Comparison of ENCODE assay signal across 8 cellular contexts in the genomic region with DNA sequence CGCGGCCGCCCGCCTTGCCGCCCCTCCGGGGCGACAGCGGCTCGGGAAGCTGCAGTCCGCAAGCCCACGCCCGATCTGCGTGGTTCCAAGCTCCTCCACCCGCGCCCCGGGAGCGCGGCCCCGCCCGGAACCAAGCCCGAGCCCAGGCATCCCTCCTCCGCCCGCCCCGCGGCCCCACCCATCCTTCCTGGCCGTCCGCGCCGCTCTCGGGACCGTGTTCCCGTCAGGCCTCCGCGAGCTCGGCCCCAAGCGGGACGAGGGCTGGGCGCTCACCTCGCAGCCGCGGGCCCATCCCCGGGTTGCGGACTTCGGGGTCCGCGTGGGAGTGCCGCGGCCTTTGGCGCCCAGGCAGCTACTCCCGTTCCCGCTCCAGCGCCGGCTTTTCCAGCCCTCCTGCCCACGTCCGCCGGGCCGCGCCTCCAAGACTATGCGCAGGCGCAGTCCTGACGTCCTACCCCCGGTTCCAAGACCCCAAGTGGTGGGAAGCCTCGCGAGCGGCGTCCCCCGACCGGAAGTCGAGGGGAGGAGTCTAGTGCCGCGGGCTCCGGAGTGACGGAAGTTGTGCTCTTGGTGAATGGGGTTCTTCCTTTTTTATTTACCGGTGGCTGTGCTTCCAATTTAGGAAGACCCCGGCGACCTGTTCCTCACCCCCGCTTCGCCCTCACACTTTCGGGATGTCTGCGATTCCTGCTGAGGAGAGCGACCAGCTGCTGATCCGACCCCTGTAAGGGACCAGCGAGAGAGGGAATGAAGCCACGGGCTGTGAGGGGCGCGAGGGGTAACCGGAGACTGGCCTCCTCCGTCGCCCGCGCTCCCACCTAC. TPM values are rescaled to one million over a fixed set of nuclear protein-coding genes. Genes with fewer than 3 reads are reported as not detected.
DNase-seq lines count a peak whose midpoint lies in the region; ATAC-seq and TF ChIP-seq lines count a peak whose summit lies in the region.

Gene CPSF3, plus strand, starts transcription at position 555 of the 822 bp plus-strand sequence. Its CDS starts 120 bp downstream, at position 675.
Gene ITGB1BP1, minus strand, starts transcription at position 429 of the 822 bp plus-strand sequence. CDS start 4,831 bp downstream, outside the sequence.

- DNase-seq in EH (ENCODE audit: low read depth) = peak; percentile 97
- DNase-seq in H4 (ENCODE audit: low spot score) = peak; percentile 92
- peak; percentile 98 for DNase-seq in LoVo (ENCODE audit: low spot score)
- peak; percentile 94 for DNase-seq in RWPE2 (ENCODE audit: low spot score)
- DNase-seq in activated T-helper 2 cell treated with anti-CD3 and anti-CD28 coated beads, Interferon-gamma antibody, Interleukin-2, Interleukin-4, amounts not matched to agents 10 μg/mL and 5 μg/mL and 100 μg/mL, durations not matched to agents 14 hours and 24 hours and 36 hours (ENCODE audit: low spot score) = peak; percentile 97
- DNase-seq in fibroblast of mammary gland (ENCODE audit: low read depth) = peak; percentile 96
- peak; percentile 92 for DNase-seq in natural killer cell
- DNase-seq in stimulated activated naive CD4-positive, alpha-beta T cell treated with Interleukin-2 at 50 U/mL for 16 hours (lab: John Stamatoyannopoulos, UW) = peak; percentile 96

- peak within 1 kb of the TSS; percentile 91 for H3K4me3 Mint-ChIP-seq in activated T-helper 2 cell treated with anti-CD3 and anti-CD28 coated beads, Interferon-gamma antibody, Interleukin-2, Interleukin-4, amounts not matched to agents 10 μg/mL and 5 μg/mL and 100 μg/mL, durations not matched to agents 14 hours and 24 hours and 36 hours (ENCODE audit: low read depth)
- no peak within 1 kb of the TSS for H3K4me3 Mint-ChIP-seq in natural killer cell

- peak within 1 kb of the TSS; percentile 60 for H3K27ac ChIP-seq in RWPE2 (ENCODE audit: poor library complexity, severe bottlenecking)

- H3K27ac Mint-ChIP-seq in activated T-helper 2 cell treated with anti-CD3 and anti-CD28 coated beads, Interferon-gamma antibody, Interleukin-2, Interleukin-4, amounts not matched to agents 10 μg/mL and 5 μg/mL and 100 μg/mL, durations not matched to agents 14 hours and 24 hours and 36 hours = peak within 1 kb of the TSS; percentile 93
- H3K27ac Mint-ChIP-seq in natural killer cell = no peak within 1 kb of the TSS

- H3K9me3 Mint-ChIP-seq in activated T-helper 2 cell treated with anti-CD3 and anti-CD28 coated beads, Interferon-gamma antibody, Interleukin-2, Interleukin-4, amounts not matched to agents 10 μg/mL and 5 μg/mL and 100 μg/mL, durations not matched to agents 14 hours and 24 hours and 36 hours = no peaks in the 10 kb centered on the region
- H3K9me3 Mint-ChIP-seq in natural killer cell = no peaks in the 10 kb centered on the region

- no peak for TF ChIP-seq CTCF in RWPE2 (IDR thresholded peaks at IDR 0.05; ENCODE audit: poor library complexity, severe bottlenecking)
- TF ChIP-seq CTCF in fibroblast of mammary gland (conservative IDR thresholded peaks at IDR 0.05; ENCODE audit: control insufficient read depth, insufficient read depth, low read depth, low read length) = no peak
- no peak for TF ChIP-seq CTCF in natural killer cell (IDR thresholded peaks at IDR 0.05)

- H3K4me3 ChIP-seq in RWPE2 (ENCODE audit: severe bottlenecking) = peak within 1 kb of the TSS; percentile 68
- peak within 1 kb of the TSS; percentile 99 for H3K4me3 ChIP-seq in fibroblast of mammary gland (ENCODE audit: control insufficient read depth, low read depth, low read length)

- peak; percentile 85 for ATAC-seq in RWPE2 (ENCODE audit: low read depth)
- ATAC-seq in natural killer cell = peak; percentile 86 to 94 (median 91)

- H3K27me3 ChIP-seq in RWPE2 (ENCODE audit: insufficient read depth, poor library complexity, severe bottlenecking) = no peaks in the 10 kb centered on the region

- peaks cover 32% of the 10 kb centered on the region for H3K36me3 Mint-ChIP-seq in activated T-helper 2 cell treated with anti-CD3 and anti-CD28 coated beads, Interferon-gamma antibody, Interleukin-2, Interleukin-4, amounts not matched to agents 10 μg/mL and 5 μg/mL and 100 μg/mL, durations not matched to agents 14 hours and 24 hours and 36 hours (ENCODE audit: low read depth)
- H3K36me3 Mint-ChIP-seq in natural killer cell = no peaks in the 10 kb centered on the region

- H3K27me3 Mint-ChIP-seq in activated T-helper 2 cell treated with anti-CD3 and anti-CD28 coated beads, Interferon-gamma antibody, Interleukin-2, Interleukin-4, amounts not matched to agents 10 μg/mL and 5 μg/mL and 100 μg/mL, durations not matched to agents 14 hours and 24 hours and 36 hours (ENCODE audit: low read depth) = no peaks in the 10 kb centered on the region
- H3K27me3 Mint-ChIP-seq in natural killer cell (ENCODE audit: low read depth in 2 of 2) = no peaks in the 10 kb centered on the region

- H3K9me3 ChIP-seq in RWPE2 (ENCODE audit: severe bottlenecking) = no peaks in the 10 kb centered on the region

- peaks cover 11% of the 10 kb centered on the region for H3K4me1 ChIP-seq in RWPE2 (ENCODE audit: insufficient read depth, poor library complexity, severe bottlenecking)

- intact Hi-C loops in activated T-helper 2 cell treated with anti-CD3 and anti-CD28 coated beads, Interferon-gamma antibody, Interleukin-2, Interleukin-4, amounts not matched to agents 10 μg/mL and 5 μg/mL and 100 μg/mL, durations not matched to agents 14 hours and 24 hours and 36 hours (cut with micrococcal nuclease) = loop anchor here (1.0 to 10.0 kb wide), 7 partner anchors 53 to 1024 kb away; partner anchors contain the start of genes ASAP2, ODC1, RRM2 and TAF1B
- intact Hi-C loops in natural killer cell (cut with micrococcal nuclease) = loop anchor here (10.0 kb wide), 2 partner anchors 51 to 131 kb away; partner anchors contain the start of genes ADAM17 and IAH1

- H3K4me1 Mint-ChIP-seq in activated T-helper 2 cell treated with anti-CD3 and anti-CD28 coated beads, Interferon-gamma antibody, Interleukin-2, Interleukin-4, amounts not matched to agents 10 μg/mL and 5 μg/mL and 100 μg/mL, durations not matched to agents 14 hours and 24 hours and 36 hours (ENCODE audit: low read depth) = peaks cover 31% of the 10 kb centered on the region
- H3K4me1 Mint-ChIP-seq in natural killer cell = peaks cover 27 to 28% of the 10 kb centered on the region in 2 donors

- H3K36me3 ChIP-seq in RWPE2 (ENCODE audit: low read depth) = peaks cover 16% of the 10 kb centered on the region

RNA-seq across cellular contexts. Expression of gene CPSF3, which starts in this region (rescaled TPM):
- 54.7 and 65.5 TPM in 2 replicates for total RNA-seq in H4 (2014; rRNA removed; shearing (Covaris generic))
- total RNA-seq in activated T-helper 2 cell treated with anti-CD3 and anti-CD28 coated beads, Interferon-gamma antibody, Interleukin-2, Interleukin-4, amounts not matched to agents 10 μg/mL and 5 μg/mL and 100 μg/mL, durations not matched to agents 14 hours and 24 hours and 36 hours = 69.5 and 73.2 TPM in 2 replicates
- total RNA-seq in natural killer cell = 10 to 100 TPM; 28.4 to 30.7 (median 28.7) TPM

RNA-seq across cellular contexts. Expression of gene ITGB1BP1, which starts in this region (rescaled TPM):
- 30.7 and 36.7 TPM in 2 replicates for total RNA-seq in H4 (2014; rRNA removed; shearing (Covaris generic))
- 118 and 128 TPM in 2 replicates for total RNA-seq in activated T-helper 2 cell treated with anti-CD3 and anti-CD28 coated beads, Interferon-gamma antibody, Interleukin-2, Interleukin-4, amounts not matched to agents 10 μg/mL and 5 μg/mL and 100 μg/mL, durations not matched to agents 14 hours and 24 hours and 36 hours
- total RNA-seq in natural killer cell = 100 to 1,000 TPM in 1 of 3 donors, 10 to 100 TPM in 2; 66.9 to 114 (median 91.7) TPM

Comparison
In these comparisons a context has a peak if more than half of its experiments do, and no peak if none do; other contexts are left out.
1. Peak in every context shown above with its lines: DNase-seq, ATAC-seq, H3K4me3 ChIP-seq and H3K27ac ChIP-seq.